1 cellular context compared by ENCODE assay signal in the genomic region with DNA sequence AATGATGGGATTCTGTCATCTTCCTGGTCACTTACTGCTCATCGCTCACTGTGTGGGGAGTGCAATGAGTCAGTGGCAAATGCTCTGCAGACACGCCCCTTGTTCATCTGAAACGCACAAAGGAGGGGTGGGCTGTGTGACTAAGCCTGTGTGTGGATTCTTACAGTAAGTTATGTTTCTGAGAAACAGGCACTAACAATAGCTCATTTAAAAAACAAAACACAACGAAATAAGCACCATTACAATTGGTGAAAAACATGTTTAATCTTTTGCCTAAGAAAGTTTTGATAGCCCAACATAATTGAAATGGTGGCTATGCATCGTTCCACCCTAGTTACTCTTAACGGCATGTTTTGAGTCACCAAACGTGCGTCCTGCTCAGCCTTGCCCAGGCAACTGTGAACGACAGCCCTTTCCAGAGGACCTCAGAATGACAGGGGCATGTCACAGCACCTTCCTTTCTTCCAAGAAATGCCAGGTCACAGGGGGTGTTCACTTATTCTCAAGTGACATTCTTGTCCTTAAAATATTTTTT.
TF ChIP-seq lines count a peak whose summit lies in the region.

No MANE protein-coding gene starts in this region.

TF ChIP-seq in K562, 482 proteins besides CTCF, POLR2A, EP300 and RAD21 (continued from another document and continues in another):
- TF ChIP-seq, protein P1, sequence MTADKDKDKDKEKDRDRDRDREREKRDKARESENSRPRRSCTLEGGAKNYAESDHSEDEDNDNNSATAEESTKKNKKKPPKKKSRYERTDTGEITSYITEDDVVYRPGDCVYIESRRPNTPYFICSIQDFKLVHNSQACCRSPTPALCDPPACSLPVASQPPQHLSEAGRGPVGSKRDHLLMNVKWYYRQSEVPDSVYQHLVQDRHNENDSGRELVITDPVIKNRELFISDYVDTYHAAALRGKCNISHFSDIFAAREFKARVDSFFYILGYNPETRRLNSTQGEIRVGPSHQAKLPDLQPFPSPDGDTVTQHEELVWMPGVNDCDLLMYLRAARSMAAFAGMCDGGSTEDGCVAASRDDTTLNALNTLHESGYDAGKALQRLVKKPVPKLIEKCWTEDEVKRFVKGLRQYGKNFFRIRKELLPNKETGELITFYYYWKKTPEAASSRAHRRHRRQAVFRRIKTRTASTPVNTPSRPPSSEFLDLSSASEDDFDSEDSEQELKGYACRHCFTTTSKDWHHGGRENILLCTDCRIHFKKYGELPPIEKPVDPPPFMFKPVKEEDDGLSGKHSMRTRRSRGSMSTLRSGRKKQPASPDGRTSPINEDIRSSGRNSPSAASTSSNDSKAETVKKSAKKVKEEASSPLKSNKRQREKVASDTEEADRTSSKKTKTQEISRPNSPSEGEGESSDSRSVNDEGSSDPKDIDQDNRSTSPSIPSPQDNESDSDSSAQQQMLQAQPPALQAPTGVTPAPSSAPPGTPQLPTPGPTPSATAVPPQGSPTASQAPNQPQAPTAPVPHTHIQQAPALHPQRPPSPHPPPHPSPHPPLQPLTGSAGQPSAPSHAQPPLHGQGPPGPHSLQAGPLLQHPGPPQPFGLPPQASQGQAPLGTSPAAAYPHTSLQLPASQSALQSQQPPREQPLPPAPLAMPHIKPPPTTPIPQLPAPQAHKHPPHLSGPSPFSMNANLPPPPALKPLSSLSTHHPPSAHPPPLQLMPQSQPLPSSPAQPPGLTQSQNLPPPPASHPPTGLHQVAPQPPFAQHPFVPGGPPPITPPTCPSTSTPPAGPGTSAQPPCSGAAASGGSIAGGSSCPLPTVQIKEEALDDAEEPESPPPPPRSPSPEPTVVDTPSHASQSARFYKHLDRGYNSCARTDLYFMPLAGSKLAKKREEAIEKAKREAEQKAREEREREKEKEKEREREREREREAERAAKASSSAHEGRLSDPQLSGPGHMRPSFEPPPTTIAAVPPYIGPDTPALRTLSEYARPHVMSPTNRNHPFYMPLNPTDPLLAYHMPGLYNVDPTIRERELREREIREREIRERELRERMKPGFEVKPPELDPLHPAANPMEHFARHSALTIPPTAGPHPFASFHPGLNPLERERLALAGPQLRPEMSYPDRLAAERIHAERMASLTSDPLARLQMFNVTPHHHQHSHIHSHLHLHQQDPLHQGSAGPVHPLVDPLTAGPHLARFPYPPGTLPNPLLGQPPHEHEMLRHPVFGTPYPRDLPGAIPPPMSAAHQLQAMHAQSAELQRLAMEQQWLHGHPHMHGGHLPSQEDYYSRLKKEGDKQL (CRISPR knock-in tag; IDR thresholded peaks at IDR 0.05; ENCODE audit: borderline replicate concordance): no peak
- TF ChIP-seq DIDO1 (tag; IDR thresholded peaks at IDR 0.05; ENCODE audit: low read depth): no peak; the same call in 1 of the 2 replicates
- no peak for TF ChIP-seq ZNF586 (CRISPR knock-in tag; conservative IDR thresholded peaks at IDR 0.05)
- TF ChIP-seq, protein P2, sequence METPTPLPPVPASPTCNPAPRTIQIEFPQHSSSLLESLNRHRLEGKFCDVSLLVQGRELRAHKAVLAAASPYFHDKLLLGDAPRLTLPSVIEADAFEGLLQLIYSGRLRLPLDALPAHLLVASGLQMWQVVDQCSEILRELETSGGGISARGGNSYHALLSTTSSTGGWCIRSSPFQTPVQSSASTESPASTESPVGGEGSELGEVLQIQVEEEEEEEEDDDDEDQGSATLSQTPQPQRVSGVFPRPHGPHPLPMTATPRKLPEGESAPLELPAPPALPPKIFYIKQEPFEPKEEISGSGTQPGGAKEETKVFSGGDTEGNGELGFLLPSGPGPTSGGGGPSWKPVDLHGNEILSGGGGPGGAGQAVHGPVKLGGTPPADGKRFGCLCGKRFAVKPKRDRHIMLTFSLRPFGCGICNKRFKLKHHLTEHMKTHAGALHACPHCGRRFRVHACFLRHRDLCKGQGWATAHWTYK (CRISPR knock-in tag; IDR thresholded peaks at IDR 0.05): no peak
- TF ChIP-seq GTF2A2 (tag; IDR thresholded peaks at IDR 0.05): no peak
- TF ChIP-seq, protein P3, sequence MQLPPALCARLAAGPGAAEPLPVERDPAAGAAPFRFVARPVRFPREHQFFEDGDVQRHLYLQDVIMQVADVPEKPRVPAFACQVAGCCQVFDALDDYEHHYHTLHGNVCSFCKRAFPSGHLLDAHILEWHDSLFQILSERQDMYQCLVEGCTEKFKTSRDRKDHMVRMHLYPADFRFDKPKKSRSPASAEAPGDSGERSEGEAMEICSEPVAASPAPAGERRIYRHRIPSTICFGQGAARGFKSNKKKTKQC (CRISPR knock-in tag; IDR thresholded peaks at IDR 0.05): no peak; the same call in 1 of the 2 replicates
- TF ChIP-seq RAD51 (IDR thresholded peaks at IDR 0.05; ENCODE audit: borderline replicate concordance, low read depth): no peak
- TF ChIP-seq ARID1B (IDR thresholded peaks at IDR 0.05): peak; percentile 62
- TF ChIP-seq NFATC3 (IDR thresholded peaks at IDR 0.05): no peak
- TF ChIP-seq, protein P4, sequence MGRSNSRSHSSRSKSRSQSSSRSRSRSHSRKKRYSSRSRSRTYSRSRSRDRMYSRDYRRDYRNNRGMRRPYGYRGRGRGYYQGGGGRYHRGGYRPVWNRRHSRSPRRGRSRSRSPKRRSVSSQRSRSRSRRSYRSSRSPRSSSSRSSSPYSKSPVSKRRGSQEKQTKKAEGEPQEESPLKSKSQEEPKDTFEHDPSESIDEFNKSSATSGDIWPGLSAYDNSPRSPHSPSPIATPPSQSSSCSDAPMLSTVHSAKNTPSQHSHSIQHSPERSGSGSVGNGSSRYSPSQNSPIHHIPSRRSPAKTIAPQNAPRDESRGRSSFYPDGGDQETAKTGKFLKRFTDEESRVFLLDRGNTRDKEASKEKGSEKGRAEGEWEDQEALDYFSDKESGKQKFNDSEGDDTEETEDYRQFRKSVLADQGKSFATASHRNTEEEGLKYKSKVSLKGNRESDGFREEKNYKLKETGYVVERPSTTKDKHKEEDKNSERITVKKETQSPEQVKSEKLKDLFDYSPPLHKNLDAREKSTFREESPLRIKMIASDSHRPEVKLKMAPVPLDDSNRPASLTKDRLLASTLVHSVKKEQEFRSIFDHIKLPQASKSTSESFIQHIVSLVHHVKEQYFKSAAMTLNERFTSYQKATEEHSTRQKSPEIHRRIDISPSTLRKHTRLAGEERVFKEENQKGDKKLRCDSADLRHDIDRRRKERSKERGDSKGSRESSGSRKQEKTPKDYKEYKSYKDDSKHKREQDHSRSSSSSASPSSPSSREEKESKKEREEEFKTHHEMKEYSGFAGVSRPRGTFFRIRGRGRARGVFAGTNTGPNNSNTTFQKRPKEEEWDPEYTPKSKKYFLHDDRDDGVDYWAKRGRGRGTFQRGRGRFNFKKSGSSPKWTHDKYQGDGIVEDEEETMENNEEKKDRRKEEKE (IDR thresholded peaks at IDR 0.05; ENCODE audit: borderline replicate concordance in 1 of 2, control insufficient read depth in 1 of 2, low read depth in 2 of 2, low read length in 1 of 2): no peak
- no peak for TF ChIP-seq NUFIP1 (IDR thresholded peaks at IDR 0.05; ENCODE audit: partially characterized antibody)
- no peak for TF ChIP-seq ZNF347 (CRISPR knock-in tag; IDR thresholded peaks at IDR 0.05; ENCODE audit: low read depth)
- TF ChIP-seq, protein P5, sequence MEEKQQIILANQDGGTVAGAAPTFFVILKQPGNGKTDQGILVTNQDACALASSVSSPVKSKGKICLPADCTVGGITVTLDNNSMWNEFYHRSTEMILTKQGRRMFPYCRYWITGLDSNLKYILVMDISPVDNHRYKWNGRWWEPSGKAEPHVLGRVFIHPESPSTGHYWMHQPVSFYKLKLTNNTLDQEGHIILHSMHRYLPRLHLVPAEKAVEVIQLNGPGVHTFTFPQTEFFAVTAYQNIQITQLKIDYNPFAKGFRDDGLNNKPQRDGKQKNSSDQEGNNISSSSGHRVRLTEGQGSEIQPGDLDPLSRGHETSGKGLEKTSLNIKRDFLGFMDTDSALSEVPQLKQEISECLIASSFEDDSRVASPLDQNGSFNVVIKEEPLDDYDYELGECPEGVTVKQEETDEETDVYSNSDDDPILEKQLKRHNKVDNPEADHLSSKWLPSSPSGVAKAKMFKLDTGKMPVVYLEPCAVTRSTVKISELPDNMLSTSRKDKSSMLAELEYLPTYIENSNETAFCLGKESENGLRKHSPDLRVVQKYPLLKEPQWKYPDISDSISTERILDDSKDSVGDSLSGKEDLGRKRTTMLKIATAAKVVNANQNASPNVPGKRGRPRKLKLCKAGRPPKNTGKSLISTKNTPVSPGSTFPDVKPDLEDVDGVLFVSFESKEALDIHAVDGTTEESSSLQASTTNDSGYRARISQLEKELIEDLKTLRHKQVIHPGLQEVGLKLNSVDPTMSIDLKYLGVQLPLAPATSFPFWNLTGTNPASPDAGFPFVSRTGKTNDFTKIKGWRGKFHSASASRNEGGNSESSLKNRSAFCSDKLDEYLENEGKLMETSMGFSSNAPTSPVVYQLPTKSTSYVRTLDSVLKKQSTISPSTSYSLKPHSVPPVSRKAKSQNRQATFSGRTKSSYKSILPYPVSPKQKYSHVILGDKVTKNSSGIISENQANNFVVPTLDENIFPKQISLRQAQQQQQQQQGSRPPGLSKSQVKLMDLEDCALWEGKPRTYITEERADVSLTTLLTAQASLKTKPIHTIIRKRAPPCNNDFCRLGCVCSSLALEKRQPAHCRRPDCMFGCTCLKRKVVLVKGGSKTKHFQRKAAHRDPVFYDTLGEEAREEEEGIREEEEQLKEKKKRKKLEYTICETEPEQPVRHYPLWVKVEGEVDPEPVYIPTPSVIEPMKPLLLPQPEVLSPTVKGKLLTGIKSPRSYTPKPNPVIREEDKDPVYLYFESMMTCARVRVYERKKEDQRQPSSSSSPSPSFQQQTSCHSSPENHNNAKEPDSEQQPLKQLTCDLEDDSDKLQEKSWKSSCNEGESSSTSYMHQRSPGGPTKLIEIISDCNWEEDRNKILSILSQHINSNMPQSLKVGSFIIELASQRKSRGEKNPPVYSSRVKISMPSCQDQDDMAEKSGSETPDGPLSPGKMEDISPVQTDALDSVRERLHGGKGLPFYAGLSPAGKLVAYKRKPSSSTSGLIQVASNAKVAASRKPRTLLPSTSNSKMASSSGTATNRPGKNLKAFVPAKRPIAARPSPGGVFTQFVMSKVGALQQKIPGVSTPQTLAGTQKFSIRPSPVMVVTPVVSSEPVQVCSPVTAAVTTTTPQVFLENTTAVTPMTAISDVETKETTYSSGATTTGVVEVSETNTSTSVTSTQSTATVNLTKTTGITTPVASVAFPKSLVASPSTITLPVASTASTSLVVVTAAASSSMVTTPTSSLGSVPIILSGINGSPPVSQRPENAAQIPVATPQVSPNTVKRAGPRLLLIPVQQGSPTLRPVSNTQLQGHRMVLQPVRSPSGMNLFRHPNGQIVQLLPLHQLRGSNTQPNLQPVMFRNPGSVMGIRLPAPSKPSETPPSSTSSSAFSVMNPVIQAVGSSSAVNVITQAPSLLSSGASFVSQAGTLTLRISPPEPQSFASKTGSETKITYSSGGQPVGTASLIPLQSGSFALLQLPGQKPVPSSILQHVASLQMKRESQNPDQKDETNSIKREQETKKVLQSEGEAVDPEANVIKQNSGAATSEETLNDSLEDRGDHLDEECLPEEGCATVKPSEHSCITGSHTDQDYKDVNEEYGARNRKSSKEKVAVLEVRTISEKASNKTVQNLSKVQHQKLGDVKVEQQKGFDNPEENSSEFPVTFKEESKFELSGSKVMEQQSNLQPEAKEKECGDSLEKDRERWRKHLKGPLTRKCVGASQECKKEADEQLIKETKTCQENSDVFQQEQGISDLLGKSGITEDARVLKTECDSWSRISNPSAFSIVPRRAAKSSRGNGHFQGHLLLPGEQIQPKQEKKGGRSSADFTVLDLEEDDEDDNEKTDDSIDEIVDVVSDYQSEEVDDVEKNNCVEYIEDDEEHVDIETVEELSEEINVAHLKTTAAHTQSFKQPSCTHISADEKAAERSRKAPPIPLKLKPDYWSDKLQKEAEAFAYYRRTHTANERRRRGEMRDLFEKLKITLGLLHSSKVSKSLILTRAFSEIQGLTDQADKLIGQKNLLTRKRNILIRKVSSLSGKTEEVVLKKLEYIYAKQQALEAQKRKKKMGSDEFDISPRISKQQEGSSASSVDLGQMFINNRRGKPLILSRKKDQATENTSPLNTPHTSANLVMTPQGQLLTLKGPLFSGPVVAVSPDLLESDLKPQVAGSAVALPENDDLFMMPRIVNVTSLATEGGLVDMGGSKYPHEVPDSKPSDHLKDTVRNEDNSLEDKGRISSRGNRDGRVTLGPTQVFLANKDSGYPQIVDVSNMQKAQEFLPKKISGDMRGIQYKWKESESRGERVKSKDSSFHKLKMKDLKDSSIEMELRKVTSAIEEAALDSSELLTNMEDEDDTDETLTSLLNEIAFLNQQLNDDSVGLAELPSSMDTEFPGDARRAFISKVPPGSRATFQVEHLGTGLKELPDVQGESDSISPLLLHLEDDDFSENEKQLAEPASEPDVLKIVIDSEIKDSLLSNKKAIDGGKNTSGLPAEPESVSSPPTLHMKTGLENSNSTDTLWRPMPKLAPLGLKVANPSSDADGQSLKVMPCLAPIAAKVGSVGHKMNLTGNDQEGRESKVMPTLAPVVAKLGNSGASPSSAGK (IDR thresholded peaks at IDR 0.05): peak; percentile 71
- no peak for TF ChIP-seq ETV6 (IDR thresholded peaks at IDR 0.05; ENCODE audit: borderline replicate concordance in 1 of 2, low read depth in 2 of 2, low read length in 1 of 2)
- no peak for TF ChIP-seq ETV6 (CRISPR knock-in tag; IDR thresholded peaks at IDR 0.05; ENCODE audit: borderline replicate concordance)
- TF ChIP-seq TAF9B (IDR thresholded peaks at IDR 0.05; ENCODE audit: partially characterized antibody): peak; percentile 42
- no peak for TF ChIP-seq HSF4 (CRISPR knock-in tag; IDR thresholded peaks at IDR 0.05; ENCODE audit: borderline replicate concordance)
- TF ChIP-seq TEAD4 (IDR thresholded peaks at IDR 0.05; ENCODE audit: low read length): peak; percentile 8; the same call in 1 of the 2 replicates
- TF ChIP-seq TEAD4 (CRISPR knock-in tag; IDR thresholded peaks at IDR 0.05; ENCODE audit: borderline replicate concordance): no peak
- TF ChIP-seq POLR2B (IDR thresholded peaks at IDR 0.05; ENCODE audit: low read depth, partially characterized antibody): no peak
- TF ChIP-seq, protein P6, sequence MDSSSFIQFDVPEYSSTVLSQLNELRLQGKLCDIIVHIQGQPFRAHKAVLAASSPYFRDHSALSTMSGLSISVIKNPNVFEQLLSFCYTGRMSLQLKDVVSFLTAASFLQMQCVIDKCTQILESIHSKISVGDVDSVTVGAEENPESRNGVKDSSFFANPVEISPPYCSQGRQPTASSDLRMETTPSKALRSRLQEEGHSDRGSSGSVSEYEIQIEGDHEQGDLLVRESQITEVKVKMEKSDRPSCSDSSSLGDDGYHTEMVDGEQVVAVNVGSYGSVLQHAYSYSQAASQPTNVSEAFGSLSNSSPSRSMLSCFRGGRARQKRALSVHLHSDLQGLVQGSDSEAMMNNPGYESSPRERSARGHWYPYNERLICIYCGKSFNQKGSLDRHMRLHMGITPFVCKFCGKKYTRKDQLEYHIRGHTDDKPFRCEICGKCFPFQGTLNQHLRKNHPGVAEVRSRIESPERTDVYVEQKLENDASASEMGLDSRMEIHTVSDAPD (CRISPR knock-in tag; IDR thresholded peaks at IDR 0.05): no peak
- TF ChIP-seq, protein P7, sequence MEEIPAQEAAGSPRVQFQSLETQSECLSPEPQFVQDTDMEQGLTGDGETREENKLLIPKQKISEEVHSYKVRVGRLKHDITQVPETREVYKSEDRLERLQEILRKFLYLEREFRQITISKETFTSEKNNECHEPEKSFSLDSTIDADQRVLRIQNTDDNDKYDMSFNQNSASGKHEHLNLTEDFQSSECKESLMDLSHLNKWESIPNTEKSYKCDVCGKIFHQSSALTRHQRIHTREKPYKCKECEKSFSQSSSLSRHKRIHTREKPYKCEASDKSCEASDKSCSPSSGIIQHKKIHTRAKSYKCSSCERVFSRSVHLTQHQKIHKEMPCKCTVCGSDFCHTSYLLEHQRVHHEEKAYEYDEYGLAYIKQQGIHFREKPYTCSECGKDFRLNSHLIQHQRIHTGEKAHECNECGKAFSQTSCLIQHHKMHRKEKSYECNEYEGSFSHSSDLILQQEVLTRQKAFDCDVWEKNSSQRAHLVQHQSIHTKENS (CRISPR knock-in tag; IDR thresholded peaks at IDR 0.05): no peak
